In the genomic region with DNA sequence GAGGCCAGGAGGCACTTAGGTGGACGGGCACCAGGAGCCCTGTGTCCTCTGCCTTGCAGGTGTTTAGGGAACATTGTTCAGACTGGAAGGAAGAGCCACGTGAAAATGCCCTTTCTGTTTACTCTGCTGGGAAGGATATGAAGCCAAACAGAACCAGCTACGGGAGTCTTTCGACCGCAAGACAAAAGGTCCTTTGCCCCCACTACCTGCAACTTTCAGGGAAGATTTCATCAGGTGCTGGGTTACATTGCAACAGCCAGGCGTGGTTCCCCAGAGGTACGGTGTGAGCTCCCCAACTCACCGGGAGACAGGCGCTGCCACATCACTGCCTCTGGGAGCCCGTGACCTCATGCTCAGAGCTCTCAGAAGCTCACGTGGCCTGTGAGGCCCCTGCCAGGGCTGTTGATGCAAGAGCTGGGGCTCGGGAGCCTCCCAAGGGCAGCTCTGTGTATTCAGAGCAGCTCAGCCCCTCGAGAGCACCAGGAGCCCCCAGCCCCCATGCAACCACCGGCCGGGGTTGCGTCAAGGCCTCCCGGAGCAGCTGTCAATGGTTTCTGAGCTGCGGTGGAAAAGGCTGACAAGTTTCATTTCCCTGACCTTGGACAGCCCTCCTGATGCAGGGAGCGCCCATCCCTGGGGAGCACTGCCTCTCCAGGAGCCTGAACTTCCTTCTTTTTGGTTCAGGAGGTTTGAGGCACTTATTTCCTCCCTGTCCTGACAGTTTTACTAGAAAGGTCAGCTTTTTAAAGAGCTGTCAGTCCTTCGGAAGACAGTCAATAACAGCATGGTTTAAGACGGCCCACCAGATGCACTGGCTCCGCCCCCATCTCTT, we compare ENCODE assay signal across 9 cellular contexts. TPM values are rescaled to one million over a fixed set of nuclear protein-coding genes. Genes with fewer than 3 reads are reported as not detected.
A peak's percentile ranks its signal among the peaks of the same experiment; 100 is the strongest.
DNase-seq lines count a peak whose midpoint lies in the region; ATAC-seq, FAIRE-seq and TF ChIP-seq lines count a peak whose summit lies in the region.
"Had no signal": no experiment of that assay in that cellular context is flagged by ENCODE, and none has a peak within 500 bp of the region (broad histone marks: within the 10 kb centered on the region; RNA-seq: fewer than 3 reads in every experiment).

No MANE protein-coding gene starts in this region.

- no peaks in the 10 kb centered on the region for H3K9me3 ChIP-seq in RWPE2 (ENCODE audit: severe bottlenecking)
- no peaks in the 10 kb centered on the region for H3K9me3 ChIP-seq in K562 (replicated peaks; ENCODE audit: control insufficient read depth, insufficient read depth, low read depth, low read length)
- no peaks in the 10 kb centered on the region for H3K9me3 ChIP-seq in right lobe of liver

- TF ChIP-seq EP300 in K562 (IDR thresholded peaks at IDR 0.05; ENCODE audit: low read length), result no peak

- H3K27me3 ChIP-seq in RWPE2 (ENCODE audit: insufficient read depth, poor library complexity, severe bottlenecking), result no peaks in the 10 kb centered on the region
- peaks cover 31 to 56% of the 10 kb centered on the region in 2 experiments for H3K27me3 ChIP-seq in K562 (ENCODE audit: control insufficient read depth in 2 of 2, insufficient read depth in 2 of 2, low read length in 2 of 2)
- H3K27me3 ChIP-seq in right lobe of liver, result no peaks in the 10 kb centered on the region

- H3K4me3 ChIP-seq in RWPE2 (ENCODE audit: severe bottlenecking) (no peak overlapping the region), K562 (no peak overlapping the region), right lobe of liver (peak overlapping the region in 1 of 3 donors; percentile 2)

- intact Hi-C loops in K562 (cut with micrococcal nuclease) (loop anchor here (5.0 kb wide), 1 partner anchor 181 kb away; no protein-coding TSS in a partner anchor), right lobe of liver (cut with DNase I) (no loop called here)

- peak; percentile 40 for DNase-seq in AG09319 (ENCODE audit: extremely low read depth, low read depth)
- peak; percentile 92 for DNase-seq in HuH-7.5 (ENCODE audit: low spot score)
- DNase-seq in RWPE2 (ENCODE audit: low spot score), result peak; percentile 92
- no peak for DNase-seq in K562 (ENCODE audit: extremely low read depth in 1 of 4, low spot score in 3 of 4)
- DNase-seq in right lobe of liver, result peak; percentile 88 to 95 (median 92)
- peak; percentile 27 to 29 for DNase-seq in stimulated activated CD8-positive, alpha-beta memory T cell treated with anti-CD3 and anti-CD28 coated beads, Interleukin-7, amount 100 ng/mL, for 4 hours (ENCODE audit: low read depth in 2 of 2)

- TF ChIP-seq POLR2A in K562 (conservative IDR thresholded peaks at IDR 0.05), result no peak
- TF ChIP-seq POLR2A in right lobe of liver (IDR thresholded peaks at IDR 0.05), result peak; percentile 42

- no TSS peak for BruUV-seq in K562 (replicated peaks; lab: Mats Ljungman, UMichigan)

- no peak for FAIRE-seq in K562 (lab: Jason Lieb, UNC)
- FAIRE-seq: colon had no signal

- peak overlapping the region; percentile 7; the same call in 1 of the 2 replicates for H3K4me2 ChIP-seq in K562 (ENCODE audit: insufficient read depth, low read length)

- H4K20me1 ChIP-seq in K562 (replicated peaks; ENCODE audit: control insufficient read depth, insufficient read depth, low read length), result peaks cover 3% of the 10 kb centered on the region; the same call in 1 of the 2 replicates

- in situ Hi-C loops in K562 (cut with MboI), result no loop called here

- H3K36me3 ChIP-seq in RWPE2 (ENCODE audit: low read depth) (no peaks in the 10 kb centered on the region), K562 (ENCODE audit: control insufficient read depth, insufficient read depth, low read length) (no peaks in the 10 kb centered on the region), right lobe of liver (no peaks in the 10 kb centered on the region)

- no peak for TF ChIP-seq RAD21 in K562 (CRISPR knock-in tag; conservative IDR thresholded peaks at IDR 0.05 in 1 of 2, IDR thresholded peaks at IDR 0.05 in 1 of 2)

- no peaks in the 10 kb centered on the region for H3K79me2 ChIP-seq in K562 (ENCODE audit: control insufficient read depth, insufficient read depth, low read length)

- peak overlapping the region; percentile 53 for H2AFZ ChIP-seq in K562 (ENCODE audit: low read depth, low read length)

- CTCF ChIA-PET in K562 (lab: Yijun Ruan, JAX; ENCODE audit: low intra/inter-chr PET ratio), result no interaction called here

- ATAC-seq in RWPE2 (ENCODE audit: low read depth), result peak; percentile 86
- ATAC-seq in K562, result peak; percentile 71
- peak; percentile 45 to 64 (median 56) for ATAC-seq in right lobe of liver
- ATAC-seq in HG02623 (IDR thresholded peaks at IDR 0.05; ENCODE audit: unreplicated experiment), result no peak
- no peak for ATAC-seq in GM18520 (IDR thresholded peaks at IDR 0.05; ENCODE audit: unreplicated experiment)

- peak overlapping the region in 1 of 2 experiments; percentile 74; a peak in 3 of 4 replicates for H3K9ac ChIP-seq in K562 (ENCODE audit: insufficient read depth in 1 of 2, low read depth in 2 of 2, low read length in 2 of 2)

- H3K4me1 ChIP-seq in RWPE2 (ENCODE audit: insufficient read depth, poor library complexity, severe bottlenecking) (peaks cover 27% of the 10 kb centered on the region), K562 (replicated peaks in 1 of 2; ENCODE audit: control insufficient read depth in 2 of 2, insufficient read depth in 2 of 2, low read length in 2 of 2) (peaks cover 16 to 33% of the 10 kb centered on the region in 2 experiments), right lobe of liver (peaks cover 2 to 55% (median 30%) of the 10 kb centered on the region in 4 donors)

- H3K27ac ChIP-seq in RWPE2 (ENCODE audit: poor library complexity, severe bottlenecking) (peak overlapping the region; percentile 40), K562 (ENCODE audit: extremely low read depth, low read depth, low read length) (no peak overlapping the region), right lobe of liver (peak overlapping the region; percentile 43 to 89 (median 62))

- POLR2A ChIA-PET in K562 (lab: Yijun Ruan, JAX), result interaction anchor here (1.1 to 1.2 kb wide), 2 partner anchors 12 kb away, joined by 3 to 6 read pairs; no protein-coding TSS in a partner anchor

- 17% methylated on average over 22 of the region's 22 CpGs for WGBS in K562 (ENCODE audit: insufficient coverage, low coverage, missing lambda C conversion rate)
- WGBS in right lobe of liver (ENCODE audit: insufficient coverage, low coverage, low lambda C conversion rate, missing lambda C conversion rate), result 20% methylated on average over 13 of the region's 22 CpGs

- TF ChIP-seq CTCF in AG09319 (IDR thresholded peaks at IDR 0.05; ENCODE audit: low read depth, low read length) (no peak), RWPE2 (IDR thresholded peaks at IDR 0.05; ENCODE audit: poor library complexity, severe bottlenecking) (no peak), K562 (IDR thresholded peaks at IDR 0.05 in 2 of 3, conservative IDR thresholded peaks at IDR 0.05 in 1 of 3; ENCODE audit: insufficient read depth in 2 of 3, low read depth in 1 of 3, low read length in 3 of 3) (no peak), right lobe of liver (IDR thresholded peaks at IDR 0.05) (no peak)

- H3K9me1 ChIP-seq in K562 (ENCODE audit: control insufficient read depth, insufficient read depth, low read length), result no peaks in the 10 kb centered on the region

RNA-seq across cellular contexts. Expression of gene TBC1D16, which starts 42.1 kb away (rescaled TPM):
- total RNA-seq in K562 (2011; cell fraction: chromatin; rRNA removed; ENCODE audit: low replicate concordance), result 0.05 and 0.69 TPM in 2 replicates
- 0.13 and 0.33 TPM in 2 replicates for total RNA-seq in K562 (2011; cell fraction: nucleolus; rRNA removed)
- total RNA-seq in K562 (2011; cell fraction: nucleoplasm; rRNA removed), result 0.07 and 0.69 TPM in 2 replicates
- total RNA-seq in K562 (2014; rRNA removed) (0.45 TPM in 1 of 2 replicates, not detected in the other), K562 (2014; rRNA removed; fragmentation: Illumina TruSeq; extraction: Trizol) (0.04 TPM in 1 of 2 replicates, not detected in the other), K562 (2015; rRNA removed; fragmentation: Illumina TruSeq; extraction: Trizol) (0.04 TPM in 2 replicates), K562 (2021) (0.20 TPM in 2 replicates), right lobe of liver (10 to 100 TPM in 4 of 6 experiments, 1 to 10 TPM in 2; 5.8 to 21.0 (median 14.4) TPM)
- polyA plus RNA-seq in K562 (2011; rRNA removed) (0.08 and 0.10 TPM in 2 replicates), K562 (2014; fragmentation: Illumina TruSeq; extraction: Trizol) (0.01 and 0.11 TPM in 2 replicates), K562 (2014; fragmentation: Nextera tagmentation; extraction: Ambion mirVana) (under 1 TPM; 0.01 TPM), K562 (2014; rRNA removed) (0.01 and 0.03 TPM in 2 replicates)
- 0.01 and 0.07 TPM in 2 replicates for polyA plus RNA-seq in K562 (2011; cell fraction: cytosol; rRNA removed)
- 0.03 and 0.06 TPM in 2 replicates for polyA plus RNA-seq in K562 (2011; cell fraction: nucleus; rRNA removed)
- 0.10 and 0.24 TPM in 2 replicates for polyA plus RNA-seq in K562 (2012)
- 0.07 and 0.12 TPM in 2 replicates for polyA minus RNA-seq in K562 (2011; rRNA and poly(A)+ RNA removed)
- not detected in 2 replicates for polyA minus RNA-seq in K562 (2011; cell fraction: cytosol; rRNA and poly(A)+ RNA removed)
- polyA minus RNA-seq in K562 (2011; cell fraction: nucleus; rRNA and poly(A)+ RNA removed), result 0.11 and 0.13 TPM in 2 replicates

RNA-seq across cellular contexts. Expression of gene CCDC40, which starts 42.8 kb away (rescaled TPM):
- total RNA-seq in K562 (2011; cell fraction: chromatin; rRNA removed; ENCODE audit: low replicate concordance), result 0.30 TPM in 1 of 2 replicates, not detected in the other
- total RNA-seq in K562 (2011; cell fraction: nucleolus; rRNA removed), result not detected in 2 replicates
- not detected in 2 replicates for total RNA-seq in K562 (2011; cell fraction: nucleoplasm; rRNA removed)
- total RNA-seq in K562 (2014; rRNA removed) (not detected in 2 replicates), K562 (2014; rRNA removed; fragmentation: Illumina TruSeq; extraction: Trizol) (not detected in 2 replicates), K562 (2015; rRNA removed; fragmentation: Illumina TruSeq; extraction: Trizol) (not detected in 2 replicates), K562 (2021) (0.33 TPM in 1 of 2 replicates, not detected in the other), right lobe of liver (1 to 10 TPM; 1.7 to 3.1 (median 2.1) TPM)
- polyA plus RNA-seq in K562 (2011; rRNA removed) (0.07 TPM in 1 of 2 replicates, not detected in the other), K562 (2014; fragmentation: Illumina TruSeq; extraction: Trizol) (not detected in 2 replicates), K562 (2014; fragmentation: Nextera tagmentation; extraction: Ambion mirVana) (not detected), K562 (2014; rRNA removed) (not detected in 2 replicates)
- not detected in 2 replicates for polyA plus RNA-seq in K562 (2011; cell fraction: cytosol; rRNA removed)
- not detected in 2 replicates for polyA plus RNA-seq in K562 (2011; cell fraction: nucleus; rRNA removed)
- polyA plus RNA-seq in K562 (2012), result 0.05 TPM in 1 of 2 replicates, not detected in the other
- not detected in 2 replicates for polyA minus RNA-seq in K562 (2011; rRNA and poly(A)+ RNA removed)
- polyA minus RNA-seq in K562 (2011; cell fraction: cytosol; rRNA and poly(A)+ RNA removed), result not detected in 2 replicates
- polyA minus RNA-seq in K562 (2011; cell fraction: nucleus; rRNA and poly(A)+ RNA removed), result not detected in 2 replicates

Comparison
In these comparisons a context has a peak if more than half of its experiments do, and no peak if none do; other contexts are left out.
1. DNase-seq: peak in AG09319 (single experiment), HuH-7.5 (single experiment), RWPE2 (single experiment), right lobe of liver (3 of 3) and stimulated activated CD8-positive, alpha-beta memory T cell treated with anti-CD3 and anti-CD28 coated beads, Interleukin-7, amount 100 ng/mL, for 4 hours (2 of 2); none in K562 (0 of 4).
2. ATAC-seq: peak in RWPE2 (single experiment), K562 (single experiment) and right lobe of liver (4 of 4); none in HG02623 (single experiment) and GM18520 (single experiment).
3. RNA of gene TBC1D16, which starts 42.1 kb away (total RNA-seq): 5.8 to 21.0 TPM in right lobe of liver; 0.04 to 0.69 TPM in K562; every median in the first group is over 4 times any median in the second.